In genomic region chr3:196969660-196970546, GRCh38 we compare ENCODE assay signal across 8 cellular contexts. TPM values are rescaled to one million over a fixed set of nuclear protein-coding genes. Genes with fewer than 3 reads are reported as not detected.
A peak's percentile ranks its signal among the peaks of the same experiment; 100 is the strongest.
DNase-seq lines count a peak whose midpoint lies in the region; ATAC-seq and TF ChIP-seq lines count a peak whose summit lies in the region.

No MANE protein-coding gene starts in this region.

- no peaks in the 10 kb centered on the region for H3K9me3 ChIP-seq in A673 (ENCODE audit: low read depth, low read length, poor library complexity, severe bottlenecking)
- peaks cover 8% of the 10 kb centered on the region for H3K9me3 ChIP-seq in endodermal cell (ENCODE audit: control insufficient read depth, low read length)

- peak overlapping the region; percentile 75 for H3K4me3 ChIP-seq in A673 (ENCODE audit: low read depth, low read length, poor library complexity, severe bottlenecking)
- H3K4me3 ChIP-seq in endodermal cell (ENCODE audit: low read length), result peak overlapping the region; percentile 67

- H3K9ac ChIP-seq in endodermal cell (ENCODE audit: extremely low read depth, low read length, poor library complexity, severe bottlenecking), result no peak overlapping the region

- H3K9me3 Mint-ChIP-seq in activated CD4-positive, alpha-beta memory T cell treated with anti-CD3 and anti-CD28 coated beads for 36 hours, result peaks cover 6% of the 10 kb centered on the region
- peaks cover 16% of the 10 kb centered on the region for H3K9me3 Mint-ChIP-seq in endodermal cell

- H3K4me3 Mint-ChIP-seq in activated CD4-positive, alpha-beta memory T cell treated with anti-CD3 and anti-CD28 coated beads for 36 hours, result peak overlapping the region; percentile 58
- H3K4me3 Mint-ChIP-seq in endodermal cell, result peak overlapping the region; percentile 31

- H3K4me1 Mint-ChIP-seq in activated CD4-positive, alpha-beta memory T cell treated with anti-CD3 and anti-CD28 coated beads for 36 hours (ENCODE audit: low read depth), result peaks cover 12% of the 10 kb centered on the region
- H3K4me1 Mint-ChIP-seq in endodermal cell, result peaks cover 3% of the 10 kb centered on the region

- no peak overlapping the region for H3K27ac Mint-ChIP-seq in activated CD4-positive, alpha-beta memory T cell treated with anti-CD3 and anti-CD28 coated beads for 36 hours
- no peak overlapping the region for H3K27ac Mint-ChIP-seq in endodermal cell

- POLR2A ChIA-PET in A673 (lab: Charles Lee; ENCODE audit: low non-redundant PET), result no interaction called here
- POLR2A ChIA-PET in activated CD4-positive, alpha-beta memory T cell treated with anti-CD3 and anti-CD28 coated beads for 36 hours (lab: Charles Lee), result interaction anchor here (0.7 to 2.3 kb wide), 5 partner anchors 28 to 258 kb away, joined by 4 to 8 read pairs (median 5); partner anchors contain the start of genes CEP19, NCBP2, PIGX and SENP5

- TF ChIP-seq CTCF in A673 (conservative IDR thresholded peaks at IDR 0.05; ENCODE audit: low read depth, low read length), result peak; percentile 50; the same call in 1 of the 2 replicates
- peak; percentile 88 for TF ChIP-seq CTCF in endodermal cell (conservative IDR thresholded peaks at IDR 0.05)

- BruUV-seq in A673 (replicated peaks; lab: Mats Ljungman, UMichigan), result no TSS peak

- WGBS in endodermal cell (ENCODE audit: insufficient coverage in 1 of 2, insufficient read length in 1 of 2), 2 experiments, result 10 to 25% methylated on average over 28 to 93 of the region's 100 CpGs

- peak overlapping the region; percentile 34 for H3K27ac ChIP-seq in A673 (ENCODE audit: low read depth, low read length, poor library complexity, severe bottlenecking)
- H3K27ac ChIP-seq in endodermal cell (ENCODE audit: low read depth, low read length), result no peak overlapping the region

- H3K27me3 Mint-ChIP-seq in activated CD4-positive, alpha-beta memory T cell treated with anti-CD3 and anti-CD28 coated beads for 36 hours, result peaks cover 12% of the 10 kb centered on the region
- peaks cover 63% of the 10 kb centered on the region for H3K27me3 Mint-ChIP-seq in endodermal cell (ENCODE audit: insufficient read depth)

- no peaks in the 10 kb centered on the region for H3K36me3 Mint-ChIP-seq in activated CD4-positive, alpha-beta memory T cell treated with anti-CD3 and anti-CD28 coated beads for 36 hours
- no peaks in the 10 kb centered on the region for H3K36me3 Mint-ChIP-seq in endodermal cell (ENCODE audit: low read depth)

- no peaks in the 10 kb centered on the region for H3K36me3 ChIP-seq in A673 (ENCODE audit: insufficient read depth, low read length, poor library complexity, severe bottlenecking)
- no peaks in the 10 kb centered on the region for H3K36me3 ChIP-seq in endodermal cell (ENCODE audit: control insufficient read depth, insufficient read depth, low read length)

- intact Hi-C loops in A673 (cut with micrococcal nuclease; ENCODE audit: unreplicated experiment), result loop anchor here (1.0 to 10.0 kb wide), 4 partner anchors 131 to 535 kb away; no protein-coding TSS in a partner anchor
- intact Hi-C loops in activated CD4-positive, alpha-beta memory T cell treated with anti-CD3 and anti-CD28 coated beads for 36 hours (cut with micrococcal nuclease), result loop anchor here (1.0 to 5.0 kb wide), 3 partner anchors 27 to 363 kb away; partner anchors contain the start of gene NCBP2

- H3K27me3 ChIP-seq in A673 (replicated peaks; ENCODE audit: insufficient read depth, low read depth, low read length, poor library complexity), result no peaks in the 10 kb centered on the region
- H3K27me3 ChIP-seq in endodermal cell (ENCODE audit: control insufficient read depth, insufficient read depth, low read length, poor library complexity, severe bottlenecking), result peaks cover 65% of the 10 kb centered on the region

- CTCF ChIA-PET in A673 (lab: Charles Lee), result interaction anchor here (1.3 kb wide), 1 partner anchor 361 kb away, joined by 3 read pairs; no protein-coding TSS in a partner anchor
- CTCF ChIA-PET in activated CD4-positive, alpha-beta memory T cell treated with anti-CD3 and anti-CD28 coated beads for 36 hours (lab: Charles Lee), result interaction anchor here (0.7 to 2.8 kb wide), 21 partner anchors 9 to 759 kb away, joined by 3 to 34 read pairs (median 3); partner anchors contain the start of genes MELTF, NCBP2, PAK2 and SENP5

- ATAC-seq in GM18511 (IDR thresholded peaks at IDR 0.05; ENCODE audit: unreplicated experiment), result peak; percentile 63
- ATAC-seq in HG03066 (IDR thresholded peaks at IDR 0.05; ENCODE audit: low read depth, unreplicated experiment), result peak; percentile 51

- no peaks in the 10 kb centered on the region for H3K4me1 ChIP-seq in A673 (ENCODE audit: insufficient read depth, low read length, poor library complexity, severe bottlenecking)
- no peaks in the 10 kb centered on the region for H3K4me1 ChIP-seq in endodermal cell (ENCODE audit: control insufficient read depth, insufficient read depth, low read length)

- DNase-seq in A673 (ENCODE audit: low spot score), result peak; percentile 76
- peak; percentile 40 for DNase-seq in NCI-H510A (lab: John Stamatoyannopoulos, UW)
- peak; percentile 78 for DNase-seq in activated CD4-positive, alpha-beta memory T cell treated with anti-CD3 and anti-CD28 coated beads for 36 hours
- peak; percentile 87 for DNase-seq in endodermal cell
- DNase-seq in midbrain (lab: John Stamatoyannopoulos, UW), result peak; percentile 55
- DNase-seq in stimulated activated CD8-positive, alpha-beta memory T cell treated with anti-CD3 and anti-CD28 coated beads, Interleukin-4, amount 100 ng/mL, for 24 hours (ENCODE audit: low read depth), result peak; percentile 55

RNA-seq across cellular contexts. Expression of gene PIGZ, which starts 1.3 kb away (rescaled TPM):
- total RNA-seq in A673 (2021) (0.68 and 0.69 TPM in 2 replicates), endodermal cell (under 1 TPM; 0.22 to 0.31 TPM)
- total RNA-seq in activated CD4-positive, alpha-beta memory T cell treated with anti-CD3 and anti-CD28 coated beads for 36 hours, result under 1 TPM; 0.65 to 0.71 TPM
- polyA plus RNA-seq in endodermal cell (2013, experiment 1 of 2), result 0.46 TPM
- polyA plus RNA-seq in endodermal cell (2013, experiment 2 of 2), result not detected

RNA-seq across cellular contexts. Expression of gene NCBP2, which starts 27.6 kb away (rescaled TPM):
- total RNA-seq in A673 (2021) (87.6 and 93.7 TPM in 2 replicates), endodermal cell (10 to 100 TPM; 74.9 to 97.3 TPM)
- 10 to 100 TPM; 83.0 to 85.1 TPM for total RNA-seq in activated CD4-positive, alpha-beta memory T cell treated with anti-CD3 and anti-CD28 coated beads for 36 hours
- polyA plus RNA-seq in endodermal cell (2013, experiment 1 of 2), result 109 TPM
- polyA plus RNA-seq in endodermal cell (2013, experiment 2 of 2), result 98.5 TPM

RNA-seq across cellular contexts. Expression of gene MELTF, which starts 59.7 kb away (rescaled TPM):
- 2.6 and 4.3 TPM in 2 replicates for total RNA-seq in A673 (2021)
- 1 to 10 TPM; 6.0 TPM for total RNA-seq in activated CD4-positive, alpha-beta memory T cell treated with anti-CD3 and anti-CD28 coated beads for 36 hours
- 10 to 100 TPM; 11.3 to 15.1 TPM for total RNA-seq in endodermal cell
- 4.8 TPM for polyA plus RNA-seq in endodermal cell (2013, experiment 1 of 2)
- 5.1 TPM for polyA plus RNA-seq in endodermal cell (2013, experiment 2 of 2)
